Comparison of ENCODE assay signal across 2 cellular contexts in the genomic region with DNA sequence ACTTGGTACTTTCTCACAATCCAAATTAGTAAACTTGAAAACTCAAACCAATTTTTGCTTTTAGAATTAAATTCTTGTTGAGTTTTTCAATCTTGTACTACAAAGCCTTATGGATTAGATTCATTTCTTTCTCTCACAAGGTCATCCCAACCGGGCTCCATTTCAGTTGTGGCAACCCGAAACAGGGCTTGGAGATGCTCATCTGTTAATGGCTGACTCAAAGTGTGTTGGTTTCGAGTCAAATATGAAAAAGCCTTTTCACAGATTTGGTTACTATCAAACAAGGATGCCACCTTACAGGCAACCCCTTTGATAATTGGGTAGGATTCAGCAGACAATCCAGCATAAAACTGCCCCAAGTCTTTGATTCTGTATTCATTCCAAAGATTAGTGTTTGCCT.
TF ChIP-seq lines count a peak whose summit lies in the region.

No MANE protein-coding gene starts in this region.

TF ChIP-seq in HepG2, 621 proteins besides CTCF, POLR2A, EP300 and RAD21:
- TF ChIP-seq CBX2 (IDR thresholded peaks at IDR 0.05; ENCODE audit: low read depth, low read length) (no peak), CBX2 (CRISPR knock-in tag; IDR thresholded peaks at IDR 0.05; ENCODE audit: low read depth) (no peak), FOSL1 (CRISPR knock-in tag; IDR thresholded peaks at IDR 0.05; ENCODE audit: borderline replicate concordance) (no peak), ZNF496 (CRISPR knock-in tag; IDR thresholded peaks at IDR 0.05; ENCODE audit: insufficient replicate concordance) (no peak), NR2C2 (CRISPR knock-in tag; IDR thresholded peaks at IDR 0.05; ENCODE audit: borderline replicate concordance) (no peak), WIZ (CRISPR knock-in tag; IDR thresholded peaks at IDR 0.05) (no peak), ZNF777 (CRISPR knock-in tag; IDR thresholded peaks at IDR 0.05) (no peak), MED8 (CRISPR knock-in tag; IDR thresholded peaks at IDR 0.05; ENCODE audit: insufficient replicate concordance) (no peak), SETDB1 (CRISPR knock-in tag; IDR thresholded peaks at IDR 0.05; ENCODE audit: borderline replicate concordance) (no peak), ZNF264 (CRISPR knock-in tag; IDR thresholded peaks at IDR 0.05) (no peak), NRL (CRISPR knock-in tag; IDR thresholded peaks at IDR 0.05; ENCODE audit: borderline replicate concordance) (no peak), JUNB (CRISPR knock-in tag; IDR thresholded peaks at IDR 0.05; ENCODE audit: borderline replicate concordance) (no peak), RCOR2 (CRISPR knock-in tag; IDR thresholded peaks at IDR 0.05) (no peak), MIER3 (CRISPR knock-in tag; IDR thresholded peaks at IDR 0.05; ENCODE audit: borderline replicate concordance) (no peak), TARDBP (CRISPR knock-in tag; IDR thresholded peaks at IDR 0.05) (no peak), ZNF430 (CRISPR knock-in tag; IDR thresholded peaks at IDR 0.05) (no peak)
- TF ChIP-seq, protein P1, sequence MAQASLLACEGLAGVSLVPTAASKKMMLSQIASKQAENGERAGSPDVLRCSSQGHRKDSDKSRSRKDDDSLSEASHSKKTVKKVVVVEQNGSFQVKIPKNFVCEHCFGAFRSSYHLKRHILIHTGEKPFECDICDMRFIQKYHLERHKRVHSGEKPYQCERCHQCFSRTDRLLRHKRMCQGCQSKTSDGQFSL (CRISPR knock-in tag; IDR thresholded peaks at IDR 0.05): no peak
- TF ChIP-seq, protein P2, sequence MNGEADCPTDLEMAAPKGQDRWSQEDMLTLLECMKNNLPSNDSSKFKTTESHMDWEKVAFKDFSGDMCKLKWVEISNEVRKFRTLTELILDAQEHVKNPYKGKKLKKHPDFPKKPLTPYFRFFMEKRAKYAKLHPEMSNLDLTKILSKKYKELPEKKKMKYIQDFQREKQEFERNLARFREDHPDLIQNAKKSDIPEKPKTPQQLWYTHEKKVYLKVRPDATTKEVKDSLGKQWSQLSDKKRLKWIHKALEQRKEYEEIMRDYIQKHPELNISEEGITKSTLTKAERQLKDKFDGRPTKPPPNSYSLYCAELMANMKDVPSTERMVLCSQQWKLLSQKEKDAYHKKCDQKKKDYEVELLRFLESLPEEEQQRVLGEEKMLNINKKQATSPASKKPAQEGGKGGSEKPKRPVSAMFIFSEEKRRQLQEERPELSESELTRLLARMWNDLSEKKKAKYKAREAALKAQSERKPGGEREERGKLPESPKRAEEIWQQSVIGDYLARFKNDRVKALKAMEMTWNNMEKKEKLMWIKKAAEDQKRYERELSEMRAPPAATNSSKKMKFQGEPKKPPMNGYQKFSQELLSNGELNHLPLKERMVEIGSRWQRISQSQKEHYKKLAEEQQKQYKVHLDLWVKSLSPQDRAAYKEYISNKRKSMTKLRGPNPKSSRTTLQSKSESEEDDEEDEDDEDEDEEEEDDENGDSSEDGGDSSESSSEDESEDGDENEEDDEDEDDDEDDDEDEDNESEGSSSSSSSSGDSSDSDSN (CRISPR knock-in tag; IDR thresholded peaks at IDR 0.05): no peak
- TF ChIP-seq, protein P3, sequence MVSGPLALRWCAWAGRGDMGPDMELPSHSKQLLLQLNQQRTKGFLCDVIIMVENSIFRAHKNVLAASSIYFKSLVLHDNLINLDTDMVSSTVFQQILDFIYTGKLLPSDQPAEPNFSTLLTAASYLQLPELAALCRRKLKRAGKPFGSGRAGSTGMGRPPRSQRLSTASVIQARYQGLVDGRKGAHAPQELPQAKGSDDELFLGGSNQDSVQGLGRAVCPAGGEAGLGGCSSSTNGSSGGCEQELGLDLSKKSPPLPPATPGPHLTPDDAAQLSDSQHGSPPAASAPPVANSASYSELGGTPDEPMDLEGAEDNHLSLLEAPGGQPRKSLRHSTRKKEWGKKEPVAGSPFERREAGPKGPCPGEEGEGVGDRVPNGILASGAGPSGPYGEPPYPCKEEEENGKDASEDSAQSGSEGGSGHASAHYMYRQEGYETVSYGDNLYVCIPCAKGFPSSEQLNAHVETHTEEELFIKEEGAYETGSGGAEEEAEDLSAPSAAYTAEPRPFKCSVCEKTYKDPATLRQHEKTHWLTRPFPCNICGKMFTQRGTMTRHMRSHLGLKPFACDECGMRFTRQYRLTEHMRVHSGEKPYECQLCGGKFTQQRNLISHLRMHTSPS (CRISPR knock-in tag; IDR thresholded peaks at IDR 0.05; ENCODE audit: low read depth): no peak
- TF ChIP-seq, protein P4, sequence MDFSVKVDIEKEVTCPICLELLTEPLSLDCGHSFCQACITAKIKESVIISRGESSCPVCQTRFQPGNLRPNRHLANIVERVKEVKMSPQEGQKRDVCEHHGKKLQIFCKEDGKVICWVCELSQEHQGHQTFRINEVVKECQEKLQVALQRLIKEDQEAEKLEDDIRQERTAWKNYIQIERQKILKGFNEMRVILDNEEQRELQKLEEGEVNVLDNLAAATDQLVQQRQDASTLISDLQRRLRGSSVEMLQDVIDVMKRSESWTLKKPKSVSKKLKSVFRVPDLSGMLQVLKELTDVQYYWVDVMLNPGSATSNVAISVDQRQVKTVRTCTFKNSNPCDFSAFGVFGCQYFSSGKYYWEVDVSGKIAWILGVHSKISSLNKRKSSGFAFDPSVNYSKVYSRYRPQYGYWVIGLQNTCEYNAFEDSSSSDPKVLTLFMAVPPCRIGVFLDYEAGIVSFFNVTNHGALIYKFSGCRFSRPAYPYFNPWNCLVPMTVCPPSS (IDR thresholded peaks at IDR 0.05): no peak
- TF ChIP-seq, protein P5, sequence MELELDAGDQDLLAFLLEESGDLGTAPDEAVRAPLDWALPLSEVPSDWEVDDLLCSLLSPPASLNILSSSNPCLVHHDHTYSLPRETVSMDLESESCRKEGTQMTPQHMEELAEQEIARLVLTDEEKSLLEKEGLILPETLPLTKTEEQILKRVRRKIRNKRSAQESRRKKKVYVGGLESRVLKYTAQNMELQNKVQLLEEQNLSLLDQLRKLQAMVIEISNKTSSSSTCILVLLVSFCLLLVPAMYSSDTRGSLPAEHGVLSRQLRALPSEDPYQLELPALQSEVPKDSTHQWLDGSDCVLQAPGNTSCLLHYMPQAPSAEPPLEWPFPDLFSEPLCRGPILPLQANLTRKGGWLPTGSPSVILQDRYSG (CRISPR knock-in tag; IDR thresholded peaks at IDR 0.05): no peak
TF ChIP-seq in HepG2: peak in this region for 0.

TF ChIP-seq in GM12878, 131 proteins besides CTCF, POLR2A, EP300 and RAD21 (continues in another document):
- no peak for TF ChIP-seq FOS (IDR thresholded peaks at IDR 0.05; ENCODE audit: borderline replicate concordance, extremely low read depth, insufficient read length)
- no peak for TF ChIP-seq MYC (IDR thresholded peaks at IDR 0.05; ENCODE audit: insufficient read depth, insufficient read length, insufficient replicate concordance, low read length, severe bottlenecking)
- no peak for TF ChIP-seq PAX5 (IDR thresholded peaks at IDR 0.05; ENCODE audit: borderline replicate concordance, low read depth, low read length)
- TF ChIP-seq, protein P6, sequence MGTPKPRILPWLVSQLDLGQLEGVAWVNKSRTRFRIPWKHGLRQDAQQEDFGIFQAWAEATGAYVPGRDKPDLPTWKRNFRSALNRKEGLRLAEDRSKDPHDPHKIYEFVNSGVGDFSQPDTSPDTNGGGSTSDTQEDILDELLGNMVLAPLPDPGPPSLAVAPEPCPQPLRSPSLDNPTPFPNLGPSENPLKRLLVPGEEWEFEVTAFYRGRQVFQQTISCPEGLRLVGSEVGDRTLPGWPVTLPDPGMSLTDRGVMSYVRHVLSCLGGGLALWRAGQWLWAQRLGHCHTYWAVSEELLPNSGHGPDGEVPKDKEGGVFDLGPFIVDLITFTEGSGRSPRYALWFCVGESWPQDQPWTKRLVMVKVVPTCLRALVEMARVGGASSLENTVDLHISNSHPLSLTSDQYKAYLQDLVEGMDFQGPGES (IDR thresholded peaks at IDR 0.05): no peak
- TF ChIP-seq, protein P7, sequence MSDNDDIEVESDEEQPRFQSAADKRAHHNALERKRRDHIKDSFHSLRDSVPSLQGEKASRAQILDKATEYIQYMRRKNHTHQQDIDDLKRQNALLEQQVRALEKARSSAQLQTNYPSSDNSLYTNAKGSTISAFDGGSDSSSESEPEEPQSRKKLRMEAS (IDR thresholded peaks at IDR 0.05; ENCODE audit: low read depth, low read length): no peak
- TF ChIP-seq CHD2 (IDR thresholded peaks at IDR 0.05; ENCODE audit: borderline replicate concordance, low read depth, low read length): no peak
- no peak for TF ChIP-seq ETV6 (conservative IDR thresholded peaks at IDR 0.05 in 1 of 2, IDR thresholded peaks at IDR 0.05 in 1 of 2; ENCODE audit: borderline replicate concordance in 1 of 2, low read depth in 1 of 2)
- no peak for TF ChIP-seq SREBF2 (IDR thresholded peaks at IDR 0.05; ENCODE audit: low read length)
- peak; percentile 82 for TF ChIP-seq JUNB (IDR thresholded peaks at IDR 0.05)
- TF ChIP-seq SIX5 (IDR thresholded peaks at IDR 0.05; ENCODE audit: low read depth, low read length, severe bottlenecking): no peak
- TF ChIP-seq, protein P8, sequence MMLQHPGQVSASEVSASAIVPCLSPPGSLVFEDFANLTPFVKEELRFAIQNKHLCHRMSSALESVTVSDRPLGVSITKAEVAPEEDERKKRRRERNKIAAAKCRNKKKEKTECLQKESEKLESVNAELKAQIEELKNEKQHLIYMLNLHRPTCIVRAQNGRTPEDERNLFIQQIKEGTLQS (IDR thresholded peaks at IDR 0.05; ENCODE audit: borderline replicate concordance, extremely low read depth, low read depth, low read length): no peak
- TF ChIP-seq, protein P9, sequence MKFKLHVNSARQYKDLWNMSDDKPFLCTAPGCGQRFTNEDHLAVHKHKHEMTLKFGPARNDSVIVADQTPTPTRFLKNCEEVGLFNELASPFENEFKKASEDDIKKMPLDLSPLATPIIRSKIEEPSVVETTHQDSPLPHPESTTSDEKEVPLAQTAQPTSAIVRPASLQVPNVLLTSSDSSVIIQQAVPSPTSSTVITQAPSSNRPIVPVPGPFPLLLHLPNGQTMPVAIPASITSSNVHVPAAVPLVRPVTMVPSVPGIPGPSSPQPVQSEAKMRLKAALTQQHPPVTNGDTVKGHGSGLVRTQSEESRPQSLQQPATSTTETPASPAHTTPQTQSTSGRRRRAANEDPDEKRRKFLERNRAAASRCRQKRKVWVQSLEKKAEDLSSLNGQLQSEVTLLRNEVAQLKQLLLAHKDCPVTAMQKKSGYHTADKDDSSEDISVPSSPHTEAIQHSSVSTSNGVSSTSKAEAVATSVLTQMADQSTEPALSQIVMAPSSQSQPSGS (IDR thresholded peaks at IDR 0.05; ENCODE audit: low read length): peak; percentile 63
- TF ChIP-seq, protein P10, sequence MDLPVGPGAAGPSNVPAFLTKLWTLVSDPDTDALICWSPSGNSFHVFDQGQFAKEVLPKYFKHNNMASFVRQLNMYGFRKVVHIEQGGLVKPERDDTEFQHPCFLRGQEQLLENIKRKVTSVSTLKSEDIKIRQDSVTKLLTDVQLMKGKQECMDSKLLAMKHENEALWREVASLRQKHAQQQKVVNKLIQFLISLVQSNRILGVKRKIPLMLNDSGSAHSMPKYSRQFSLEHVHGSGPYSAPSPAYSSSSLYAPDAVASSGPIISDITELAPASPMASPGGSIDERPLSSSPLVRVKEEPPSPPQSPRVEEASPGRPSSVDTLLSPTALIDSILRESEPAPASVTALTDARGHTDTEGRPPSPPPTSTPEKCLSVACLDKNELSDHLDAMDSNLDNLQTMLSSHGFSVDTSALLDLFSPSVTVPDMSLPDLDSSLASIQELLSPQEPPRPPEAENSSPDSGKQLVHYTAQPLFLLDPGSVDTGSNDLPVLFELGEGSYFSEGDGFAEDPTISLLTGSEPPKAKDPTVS (IDR thresholded peaks at IDR 0.05; ENCODE audit: low read depth, low read length): no peak
- TF ChIP-seq, protein P11, sequence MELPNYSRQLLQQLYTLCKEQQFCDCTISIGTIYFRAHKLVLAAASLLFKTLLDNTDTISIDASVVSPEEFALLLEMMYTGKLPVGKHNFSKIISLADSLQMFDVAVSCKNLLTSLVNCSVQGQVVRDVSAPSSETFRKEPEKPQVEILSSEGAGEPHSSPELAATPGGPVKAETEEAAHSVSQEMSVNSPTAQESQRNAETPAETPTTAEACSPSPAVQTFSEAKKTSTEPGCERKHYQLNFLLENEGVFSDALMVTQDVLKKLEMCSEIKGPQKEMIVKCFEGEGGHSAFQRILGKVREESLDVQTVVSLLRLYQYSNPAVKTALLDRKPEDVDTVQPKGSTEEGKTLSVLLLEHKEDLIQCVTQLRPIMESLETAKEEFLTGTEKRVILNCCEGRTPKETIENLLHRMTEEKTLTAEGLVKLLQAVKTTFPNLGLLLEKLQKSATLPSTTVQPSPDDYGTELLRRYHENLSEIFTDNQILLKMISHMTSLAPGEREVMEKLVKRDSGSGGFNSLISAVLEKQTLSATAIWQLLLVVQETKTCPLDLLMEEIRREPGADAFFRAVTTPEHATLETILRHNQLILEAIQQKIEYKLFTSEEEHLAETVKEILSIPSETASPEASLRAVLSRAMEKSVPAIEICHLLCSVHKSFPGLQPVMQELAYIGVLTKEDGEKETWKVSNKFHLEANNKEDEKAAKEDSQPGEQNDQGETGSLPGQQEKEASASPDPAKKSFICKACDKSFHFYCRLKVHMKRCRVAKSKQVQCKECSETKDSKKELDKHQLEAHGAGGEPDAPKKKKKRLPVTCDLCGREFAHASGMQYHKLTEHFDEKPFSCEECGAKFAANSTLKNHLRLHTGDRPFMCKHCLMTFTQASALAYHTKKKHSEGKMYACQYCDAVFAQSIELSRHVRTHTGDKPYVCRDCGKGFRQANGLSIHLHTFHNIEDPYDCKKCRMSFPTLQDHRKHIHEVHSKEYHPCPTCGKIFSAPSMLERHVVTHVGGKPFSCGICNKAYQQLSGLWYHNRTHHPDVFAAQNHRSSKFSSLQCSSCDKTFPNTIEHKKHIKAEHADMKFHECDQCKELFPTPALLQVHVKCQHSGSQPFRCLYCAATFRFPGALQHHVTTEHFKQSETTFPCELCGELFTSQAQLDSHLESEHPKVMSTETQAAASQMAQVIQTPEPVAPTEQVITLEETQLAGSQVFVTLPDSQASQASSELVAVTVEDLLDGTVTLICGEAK (IDR thresholded peaks at IDR 0.05; ENCODE audit: borderline replicate concordance): no peak
- TF ChIP-seq, protein P12, sequence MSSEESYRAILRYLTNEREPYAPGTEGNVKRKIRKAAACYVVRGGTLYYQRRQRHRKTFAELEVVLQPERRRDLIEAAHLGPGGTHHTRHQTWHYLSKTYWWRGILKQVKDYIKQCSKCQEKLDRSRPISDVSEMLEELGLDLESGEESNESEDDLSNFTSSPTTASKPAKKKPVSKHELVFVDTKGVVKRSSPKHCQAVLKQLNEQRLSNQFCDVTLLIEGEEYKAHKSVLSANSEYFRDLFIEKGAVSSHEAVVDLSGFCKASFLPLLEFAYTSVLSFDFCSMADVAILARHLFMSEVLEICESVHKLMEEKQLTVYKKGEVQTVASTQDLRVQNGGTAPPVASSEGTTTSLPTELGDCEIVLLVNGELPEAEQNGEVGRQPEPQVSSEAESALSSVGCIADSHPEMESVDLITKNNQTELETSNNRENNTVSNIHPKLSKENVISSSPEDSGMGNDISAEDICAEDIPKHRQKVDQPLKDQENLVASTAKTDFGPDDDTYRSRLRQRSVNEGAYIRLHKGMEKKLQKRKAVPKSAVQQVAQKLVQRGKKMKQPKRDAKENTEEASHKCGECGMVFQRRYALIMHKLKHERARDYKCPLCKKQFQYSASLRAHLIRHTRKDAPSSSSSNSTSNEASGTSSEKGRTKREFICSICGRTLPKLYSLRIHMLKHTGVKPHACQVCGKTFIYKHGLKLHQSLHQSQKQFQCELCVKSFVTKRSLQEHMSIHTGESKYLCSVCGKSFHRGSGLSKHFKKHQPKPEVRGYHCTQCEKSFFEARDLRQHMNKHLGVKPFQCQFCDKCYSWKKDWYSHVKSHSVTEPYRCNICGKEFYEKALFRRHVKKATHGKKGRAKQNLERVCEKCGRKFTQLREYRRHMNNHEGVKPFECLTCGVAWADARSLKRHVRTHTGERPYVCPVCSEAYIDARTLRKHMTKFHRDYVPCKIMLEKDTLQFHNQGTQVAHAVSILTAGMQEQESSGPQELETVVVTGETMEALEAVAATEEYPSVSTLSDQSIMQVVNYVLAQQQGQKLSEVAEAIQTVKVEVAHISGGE (CRISPR knock-in tag; IDR thresholded peaks at IDR 0.05): no peak
